8 cellular contexts compared by ENCODE assay signal in genomic region chr2:173448938-173449471, GRCh38.
DNase-seq lines count a peak whose midpoint lies in the region; ATAC-seq, FAIRE-seq and TF ChIP-seq lines count a peak whose summit lies in the region.

No MANE protein-coding gene starts in this region.

- TF ChIP-seq CTCF in Calu3 (IDR thresholded peaks at IDR 0.05; ENCODE audit: unreplicated experiment) (peak; percentile 86), activated B cell treated with CpG ODN at 0.5 μM for 24 hours (IDR thresholded peaks at IDR 0.05) (no peak), left lung (IDR thresholded peaks at IDR 0.05) (peak; percentile 53 to 71)

- H3K4me3 Mint-ChIP-seq in Calu3 (ENCODE audit: low read depth, unreplicated experiment) (peak overlapping the region; percentile 62), activated B cell treated with CpG ODN at 0.5 μM for 24 hours (peak overlapping the region; percentile 72)
- peak overlapping the region; percentile 66 for H3K4me3 Mint-ChIP-seq in dendritic cell treated with granulocyte-macrophage colony-stimulating factor and Interleukin-4, amounts not matched to agents 40 ng/mL and 50 ng/mL, for 4 days

- no TSS peak for BruUV-seq in Calu3 (replicated peaks; lab: Mats Ljungman, UMichigan)

- peak; percentile 92 for DNase-seq in Calu3
- DNase-seq in H54 (ENCODE audit: insufficient read length, low spot score), result peak; percentile 77
- DNase-seq in NCI-H2171 (lab: John Stamatoyannopoulos, UW), result peak; percentile 92
- DNase-seq in activated B cell treated with CpG ODN at 0.5 μM for 24 hours, result no peak
- DNase-seq in left lung, result peak; percentile 81 to 84
- peak in 2 of 3 experiments; percentile 7 to 13 for DNase-seq in stimulated activated CD4-positive, alpha-beta T cell treated with anti-CD3 and anti-CD28 coated beads, TNF-alpha, amount 100 ng/mL, for 4 hours (ENCODE audit: low read depth in 3 of 3)
- DNase-seq in NCI-H187 (lab: John Stamatoyannopoulos, UW), result no peak

- H3K4me1 Mint-ChIP-seq in Calu3 (ENCODE audit: low read depth, unreplicated experiment), result no peaks in the 10 kb centered on the region
- H3K4me1 Mint-ChIP-seq in activated B cell treated with CpG ODN at 0.5 μM for 24 hours, result peaks cover 8% of the 10 kb centered on the region
- peaks cover 6% of the 10 kb centered on the region for H3K4me1 Mint-ChIP-seq in dendritic cell treated with granulocyte-macrophage colony-stimulating factor and Interleukin-4, amounts not matched to agents 40 ng/mL and 50 ng/mL, for 4 days (ENCODE audit: low read depth)

- no peaks in the 10 kb centered on the region for H3K27me3 ChIP-seq in left lung

- H3K4me1 ChIP-seq in left lung, result no peaks in the 10 kb centered on the region

- H3K27me3 Mint-ChIP-seq in Calu3 (ENCODE audit: unreplicated experiment), result peaks cover 13% of the 10 kb centered on the region
- H3K27me3 Mint-ChIP-seq in activated B cell treated with CpG ODN at 0.5 μM for 24 hours, result peaks cover 5% of the 10 kb centered on the region
- peaks cover 11% of the 10 kb centered on the region for H3K27me3 Mint-ChIP-seq in dendritic cell treated with granulocyte-macrophage colony-stimulating factor and Interleukin-4, amounts not matched to agents 40 ng/mL and 50 ng/mL, for 4 days

- H3K36me3 Mint-ChIP-seq in Calu3 (ENCODE audit: insufficient read depth, unreplicated experiment), result peaks cover 4% of the 10 kb centered on the region
- H3K36me3 Mint-ChIP-seq in activated B cell treated with CpG ODN at 0.5 μM for 24 hours (ENCODE audit: low read depth), result no peaks in the 10 kb centered on the region
- no peaks in the 10 kb centered on the region for H3K36me3 Mint-ChIP-seq in dendritic cell treated with granulocyte-macrophage colony-stimulating factor and Interleukin-4, amounts not matched to agents 40 ng/mL and 50 ng/mL, for 4 days (ENCODE audit: low read depth)

- peak; percentile 68 for FAIRE-seq in H54 (lab: Jason Lieb, UNC)

- no peaks in the 10 kb centered on the region for H3K36me3 ChIP-seq in left lung

- POLR2A ChIA-PET in activated B cell treated with CpG ODN at 0.5 μM for 24 hours (lab: Charles Lee), result interaction anchor here (0.5 kb wide), 1 partner anchor 492 kb away, joined by 4 read pairs; no protein-coding TSS in a partner anchor

- no peak overlapping the region for H3K27ac Mint-ChIP-seq in Calu3 (ENCODE audit: unreplicated experiment)
- no peak overlapping the region for H3K27ac Mint-ChIP-seq in activated B cell treated with CpG ODN at 0.5 μM for 24 hours
- no peak overlapping the region for H3K27ac Mint-ChIP-seq in dendritic cell treated with granulocyte-macrophage colony-stimulating factor and Interleukin-4, amounts not matched to agents 40 ng/mL and 50 ng/mL, for 4 days

- CTCF ChIA-PET in Calu3 (lab: Charles Lee) (interaction anchor here (0.6 to 2.0 kb wide), 10 partner anchors 10 to 162 kb away, joined by 3 to 30 read pairs (median 4); no protein-coding TSS in a partner anchor), activated B cell treated with CpG ODN at 0.5 μM for 24 hours (lab: Charles Lee) (interaction anchor here (1.0 to 1.1 kb wide), 2 partner anchors 421 to 892 kb away, joined by 4 read pairs; no protein-coding TSS in a partner anchor)

- H3K9me3 ChIP-seq in left lung, result no peaks in the 10 kb centered on the region

- no peaks in the 10 kb centered on the region for H3K9me3 Mint-ChIP-seq in Calu3 (ENCODE audit: low read depth, unreplicated experiment)
- peaks cover 2% of the 10 kb centered on the region for H3K9me3 Mint-ChIP-seq in activated B cell treated with CpG ODN at 0.5 μM for 24 hours
- H3K9me3 Mint-ChIP-seq in dendritic cell treated with granulocyte-macrophage colony-stimulating factor and Interleukin-4, amounts not matched to agents 40 ng/mL and 50 ng/mL, for 4 days, result no peaks in the 10 kb centered on the region

- no peak overlapping the region for H3K27ac ChIP-seq in left lung

- peak; percentile 48; the same call in 1 of the 2 replicates for TF ChIP-seq POLR2A in H54 (IDR thresholded peaks at IDR 0.05; ENCODE audit: low read depth, low read length)

- intact Hi-C loops in Calu3 (cut with micrococcal nuclease; ENCODE audit: unreplicated experiment) (loop anchor here (1.0 kb wide), 1 partner anchor 47 kb away; no protein-coding TSS in a partner anchor), activated B cell treated with CpG ODN at 0.5 μM for 24 hours (cut with micrococcal nuclease) (no loop called here), left lung (cut with DNase I) (loop anchor here in 1 of 2 donors (5.0 kb wide), 1 partner anchor 47 kb away; no protein-coding TSS in a partner anchor)
- intact Hi-C loops in dendritic cell treated with granulocyte-macrophage colony-stimulating factor and Interleukin-4, amounts not matched to agents 40 ng/mL and 50 ng/mL, for 4 days (cut with micrococcal nuclease), result loop anchor here (1.0 kb wide), 1 partner anchor 47 kb away; no protein-coding TSS in a partner anchor

- H3K4me3 ChIP-seq in left lung, result peak overlapping the region in 1 of 2 donors; percentile 2

- ATAC-seq in activated B cell treated with CpG ODN at 0.5 μM for 24 hours (ENCODE audit: low read depth), result peak; percentile 70
- peak; percentile 96 for ATAC-seq in left lung

Comparison
In these comparisons a context has a peak if more than half of its experiments do, and no peak if none do; other contexts are left out.
1. DNase-seq: peak in Calu3 (single experiment), H54 (single experiment), NCI-H2171 (single experiment), left lung (2 of 2) and stimulated activated CD4-positive, alpha-beta T cell treated with anti-CD3 and anti-CD28 coated beads, TNF-alpha, amount 100 ng/mL, for 4 hours (2 of 3); none in activated B cell treated with CpG ODN at 0.5 μM for 24 hours (single experiment) and NCI-H187 (0 of 2).
2. Peak in every context shown above with its lines, with median percentiles within 50 percentile points of each other: H3K4me3 Mint-ChIP-seq.